In the genomic region with DNA sequence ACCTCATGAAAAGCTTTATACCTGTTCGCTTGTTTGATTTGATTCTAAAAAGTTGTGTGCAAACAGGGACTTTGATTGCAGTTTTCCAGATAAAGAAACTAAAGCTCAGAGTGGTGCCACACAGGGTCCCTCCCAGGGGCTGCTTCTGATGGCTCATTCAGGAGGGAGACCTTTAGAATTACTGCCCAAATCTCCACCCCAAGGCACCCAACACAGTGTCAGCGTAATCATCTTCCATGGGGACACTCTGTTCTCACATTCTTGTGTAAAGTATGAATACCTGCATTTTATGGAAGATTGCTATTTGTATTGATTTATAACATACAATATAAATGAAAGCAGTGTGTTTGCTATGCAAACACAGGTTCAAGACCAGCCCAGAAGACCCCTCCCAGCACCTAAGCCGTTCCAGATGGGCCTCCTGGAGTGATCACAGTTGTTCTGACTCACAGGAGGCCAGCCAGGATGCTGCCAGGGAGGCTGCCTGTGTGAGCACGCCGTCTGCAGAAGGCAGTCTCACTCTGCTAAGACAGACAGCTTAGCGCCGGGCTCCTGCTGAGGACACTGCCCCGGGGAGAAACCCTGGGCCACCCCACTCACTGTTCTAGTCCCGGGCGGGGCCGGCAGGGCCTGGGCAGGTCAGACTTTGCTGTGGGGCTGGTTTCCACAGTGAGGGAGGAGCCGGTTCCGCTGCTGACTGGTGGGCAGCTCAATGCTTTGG, we compare ENCODE assay signal across 8 cellular contexts.
DNase-seq lines count a peak whose midpoint lies in the region; ATAC-seq and TF ChIP-seq lines count a peak whose summit lies in the region.

No MANE protein-coding gene starts in this region.

- H3K9me3 ChIP-seq in CD8-positive, alpha-beta T cell (ENCODE audit: low read length), result no peaks in the 10 kb centered on the region

- no peak overlapping the region for H3K27ac ChIP-seq in CD8-positive, alpha-beta T cell (ENCODE audit: low read depth, low read length)

- CTCF ChIA-PET in CD8-positive, alpha-beta T cell (lab: Charles Lee), result no interaction called here

- peaks cover 30% of the 10 kb centered on the region for H3K4me1 Mint-ChIP-seq in progenitor cell of endocrine pancreas (ENCODE audit: low read depth)
- H3K4me1 Mint-ChIP-seq in CD8-positive, alpha-beta T cell (ENCODE audit: low read depth), result no peaks in the 10 kb centered on the region

- H3K36me3 ChIP-seq in CD8-positive, alpha-beta T cell (ENCODE audit: insufficient read depth, low read length), result no peaks in the 10 kb centered on the region

- peak; percentile 61 for DNase-seq in DMS79 treated with DMSO at 0.1 percent for 48 hours (lab: John Stamatoyannopoulos, UW)
- peak; percentile 98 for DNase-seq in RPMI7951 (ENCODE audit: low read depth)
- peak; percentile 90 for DNase-seq in fibroblast of the aortic adventitia (ENCODE audit: low read depth)
- peak; percentile 29 for DNase-seq in progenitor cell of endocrine pancreas (ENCODE audit: low spot score, unreplicated experiment)
- DNase-seq in CD8-positive, alpha-beta T cell, result no peak
- no peak for DNase-seq in activated gamma-delta T cell (lab: John Stamatoyannopoulos, UW)

- H3K27me3 ChIP-seq in CD8-positive, alpha-beta T cell (ENCODE audit: insufficient read depth, low read length), result no peaks in the 10 kb centered on the region

- intact Hi-C loops in CD8-positive, alpha-beta T cell (cut with DNase I, micrococcal nuclease), result no loop called here

- POLR2A ChIA-PET in CD8-positive, alpha-beta T cell (lab: Charles Lee), result no interaction called here

- no peak overlapping the region for H3K4me3 Mint-ChIP-seq in progenitor cell of endocrine pancreas (ENCODE audit: low read depth)
- no peak overlapping the region for H3K4me3 Mint-ChIP-seq in CD8-positive, alpha-beta T cell

- peak overlapping the region; percentile 90 for H3K27ac Mint-ChIP-seq in progenitor cell of endocrine pancreas
- no peak overlapping the region for H3K27ac Mint-ChIP-seq in CD8-positive, alpha-beta T cell

- H3K4me3 ChIP-seq in fibroblast of the aortic adventitia (ENCODE audit: low read depth, low read length), result no peak overlapping the region
- no peak overlapping the region for H3K4me3 ChIP-seq in CD8-positive, alpha-beta T cell (ENCODE audit: low read depth, low read length)

- no peaks in the 10 kb centered on the region for H3K36me3 Mint-ChIP-seq in progenitor cell of endocrine pancreas (ENCODE audit: insufficient read depth)
- no peaks in the 10 kb centered on the region for H3K36me3 Mint-ChIP-seq in CD8-positive, alpha-beta T cell

- no peaks in the 10 kb centered on the region for H3K4me1 ChIP-seq in CD8-positive, alpha-beta T cell (ENCODE audit: insufficient read depth, low read length)

- TF ChIP-seq CTCF in fibroblast of the aortic adventitia (IDR thresholded peaks at IDR 0.05; ENCODE audit: insufficient read depth, low read length), result no peak
- no peak for TF ChIP-seq CTCF in progenitor cell of endocrine pancreas (IDR thresholded peaks at IDR 0.05; ENCODE audit: unreplicated experiment)
- TF ChIP-seq CTCF in CD8-positive, alpha-beta T cell (IDR thresholded peaks at IDR 0.05), result no peak

- ATAC-seq in HG03045 (IDR thresholded peaks at IDR 0.05; ENCODE audit: unreplicated experiment) (peak; percentile 60), HG03520 (IDR thresholded peaks at IDR 0.05; ENCODE audit: unreplicated experiment) (no peak)
- ATAC-seq in CD8-positive, alpha-beta T cell, result no peak

- no peaks in the 10 kb centered on the region for H3K9me3 Mint-ChIP-seq in progenitor cell of endocrine pancreas (ENCODE audit: low read depth)
- no peaks in the 10 kb centered on the region for H3K9me3 Mint-ChIP-seq in CD8-positive, alpha-beta T cell

- peaks cover 26% of the 10 kb centered on the region for H3K27me3 Mint-ChIP-seq in progenitor cell of endocrine pancreas
- peaks cover 6% of the 10 kb centered on the region for H3K27me3 Mint-ChIP-seq in CD8-positive, alpha-beta T cell (ENCODE audit: low read depth)

Comparison
In these comparisons a context has a peak if more than half of its experiments do, and no peak if none do; other contexts are left out.
1. DNase-seq: peak in DMS79 treated with DMSO at 0.1 percent for 48 hours (single experiment), RPMI7951 (single experiment), fibroblast of the aortic adventitia (single experiment) and progenitor cell of endocrine pancreas (single experiment); none in CD8-positive, alpha-beta T cell (0 of 7) and activated gamma-delta T cell (single experiment).